34 cellular contexts compared by ENCODE assay signal in the genomic region with DNA sequence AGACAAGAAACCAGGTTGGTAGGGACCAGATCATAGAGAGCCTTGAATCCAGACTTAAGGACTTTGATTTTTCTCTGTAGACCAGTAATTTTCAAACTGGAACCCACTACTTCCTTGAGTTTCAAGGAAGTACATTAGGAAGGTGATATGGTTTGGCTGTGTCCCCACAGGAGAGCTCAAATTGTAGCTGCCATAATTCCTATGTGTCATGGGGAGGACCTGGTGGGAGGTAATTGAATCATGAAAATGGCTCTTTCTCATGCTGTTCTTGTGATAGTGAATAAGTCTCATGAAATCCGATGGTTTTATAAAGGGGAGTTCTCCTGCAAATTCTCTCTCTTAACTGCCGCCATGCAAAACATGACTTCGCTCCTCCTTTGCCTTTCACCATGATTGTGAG. TPM values are rescaled to one million over a fixed set of nuclear protein-coding genes. Genes with fewer than 3 reads are reported as not detected.
"Had no signal": no experiment of that assay in that cellular context is flagged by ENCODE, and none has a peak within 500 bp of the region (broad histone marks: within the 10 kb centered on the region; RNA-seq: fewer than 3 reads in every experiment).

No MANE protein-coding gene starts in this region.

- H3K4me3 ChIP-seq: adrenal gland, ascending aorta, body of pancreas, breast epithelium, cardiac muscle cell had no signal

- H3K27me3 ChIP-seq: adrenal gland, ascending aorta, body of pancreas, brain microvascular endothelial cell, breast epithelium, cardiac muscle cell had no signal

- H3K9me3 ChIP-seq: adrenal gland, ascending aorta, body of pancreas, breast epithelium had no signal

- DNase-seq: activated effector memory CD4-positive, alpha-beta T cell treated with anti-CD3 and anti-CD28 coated beads, Interleukin-2, amount 50 U/mL, for 16 hours; activated effector memory CD4-positive, alpha-beta T cell treated with Interleukin-2 at 50 U/mL for 16 hours; activated gamma-delta T cell; activated gamma-delta T cell treated with Interleukin-2 at 50 U/mL for 16 hours; activated naive CD4-positive, alpha-beta T cell; activated naive CD4-positive, alpha-beta T cell treated with anti-CD3 and anti-CD28 coated beads for 36 hours; activated naive CD4-positive, alpha-beta T cell treated with anti-CD3 and anti-CD28 coated beads, Interleukin-2, amount 10 ng/mL, durations not matched to agents 7 days and 5 days; activated naive CD4-positive, alpha-beta T cell treated with anti-CD3 and anti-CD28 coated beads, Interleukin-2, amount 50 U/mL, for 16 hours; activated naive CD4-positive, alpha-beta T cell treated with Interleukin-2 at 50 U/mL for 16 hours; activated naive CD8-positive, alpha-beta T cell treated with anti-CD3 and anti-CD28 coated beads for 36 hours; activated naive CD8-positive, alpha-beta T cell treated with anti-CD3 and anti-CD28 coated beads, Interleukin-2, amount 10 ng/mL, durations not matched to agents 7 days and 5 days; activated naive CD8-positive, alpha-beta T cell treated with anti-CD3 and anti-CD28 coated beads, Interleukin-2, amount 50 U/mL, for 24 hours; activated T-cell treated with anti-CD3 and anti-CD28 coated beads, Interleukin-2, amount 50 U/mL, for 1 hour; activated T-cell treated with anti-CD3 and anti-CD28 coated beads, Interleukin-2, amount 50 U/mL, for 24 hours; activated T-cell treated with anti-CD3 and anti-CD28 coated beads, Interleukin-2, amount 50 U/mL, for 4 hours; activated T-cell treated with anti-CD3 and anti-CD28 coated beads, Interleukin-2, amount 50 U/mL, for 48 hours; activated T-cell treated with anti-CD3 and anti-CD28 coated beads, Interleukin-2, amount 50 U/mL, for 72 hours; adrenal gland; amniotic stem cell; amygdala; anterior cingulate cortex; aorta; body of pancreas; brain microvascular endothelial cell; caudate nucleus; central memory CD4-positive, alpha-beta T cell; cerebellar nuclear complex had no signal

- H3K4me1 ChIP-seq: ascending aorta, breast epithelium had no signal

- H3K36me3 ChIP-seq: adrenal gland, ascending aorta, brain microvascular endothelial cell, breast epithelium, cardiac muscle cell had no signal

- ATAC-seq: activated naive CD4-positive, alpha-beta T cell treated with anti-CD3 and anti-CD28 coated beads, Interleukin-2, amount 50 U/mL, for 72 hours; activated naive CD8-positive, alpha-beta T cell treated with anti-CD3 and anti-CD28 coated beads, Interleukin-2, amount 50 U/mL, for 24 hours; activated T-cell treated with anti-CD3 and anti-CD28 coated beads, Interleukin-2, amount 50 U/mL, for 4 hours; activated T-cell treated with anti-CD3 and anti-CD28 coated beads, Interleukin-2, amount 50 U/mL, for 72 hours; activated T-helper 17 cell treated with anti-CD3 and anti-CD28 coated beads, Interleukin-2, amount 50 U/mL, for 72 hours; body of pancreas had no signal

- H3K27ac ChIP-seq: adrenal gland, ascending aorta, body of pancreas, brain microvascular endothelial cell, breast epithelium, cardiac muscle cell had no signal

RNA-seq across cellular contexts. Expression of gene PRKAA2, which starts 10.1 kb away (rescaled TPM):
- total RNA-seq: activated naive CD4-positive, alpha-beta T cell treated with anti-CD3 and anti-CD28 coated beads for 36 hours; activated naive CD8-positive, alpha-beta T cell treated with anti-CD3 and anti-CD28 coated beads, Interleukin-2, amount 10 ng/mL, durations not matched to agents 7 days and 5 days; activated T-cell treated with anti-CD3 and anti-CD28 coated beads, Interleukin-2, amount 50 U/mL, for 4 hours; activated T-cell treated with anti-CD3 and anti-CD28 coated beads, Interleukin-2, amount 50 U/mL, for 72 hours; activated T-helper 1 cell treated with anti-CD3 and anti-CD28 coated beads, Interleukin-12 subunit alpha, Interleukin-12 subunit beta, Interleukin-2, Interleukin-4 antibody, amounts not matched to agents 30 ng/mL and 10 ng/mL and 1 ng/mL, durations not matched to agents 14 hours and 24 hours and 36 hours; activated T-helper 2 cell treated with anti-CD3 and anti-CD28 coated beads, Interferon-gamma antibody, Interleukin-2, Interleukin-4, amounts not matched to agents 10 μg/mL and 5 μg/mL and 100 μg/mL, durations not matched to agents 14 hours and 24 hours and 36 hours had no signal

RNA-seq across cellular contexts. Expression of gene PLPP3, which starts 55.6 kb away (rescaled TPM):
- total RNA-seq: activated naive CD4-positive, alpha-beta T cell treated with anti-CD3 and anti-CD28 coated beads for 36 hours; activated naive CD4-positive, alpha-beta T cell treated with anti-CD3 and anti-CD28 coated beads, Interleukin-2, amount 50 U/mL, for 72 hours; activated naive CD8-positive, alpha-beta T cell treated with anti-CD3 and anti-CD28 coated beads for 36 hours; activated T-cell treated with anti-CD3 and anti-CD28 coated beads, Interleukin-2, amount 50 U/mL, for 72 hours; activated T-helper 1 cell treated with anti-CD3 and anti-CD28 coated beads, Interleukin-12 subunit alpha, Interleukin-12 subunit beta, Interleukin-2, Interleukin-4 antibody, amounts not matched to agents 30 ng/mL and 10 ng/mL and 1 ng/mL, durations not matched to agents 14 hours and 24 hours and 36 hours; activated T-helper 17 cell treated with anti-CD3 and anti-CD28 coated beads, Interleukin-2, amount 50 U/mL, for 72 hours; activated T-helper 2 cell treated with anti-CD3 and anti-CD28 coated beads, Interferon-gamma antibody, Interleukin-2, Interleukin-4, amounts not matched to agents 10 μg/mL and 5 μg/mL and 100 μg/mL, durations not matched to agents 14 hours and 24 hours and 36 hours had no signal
